8 cellular contexts compared by ENCODE assay signal in the genomic region with DNA sequence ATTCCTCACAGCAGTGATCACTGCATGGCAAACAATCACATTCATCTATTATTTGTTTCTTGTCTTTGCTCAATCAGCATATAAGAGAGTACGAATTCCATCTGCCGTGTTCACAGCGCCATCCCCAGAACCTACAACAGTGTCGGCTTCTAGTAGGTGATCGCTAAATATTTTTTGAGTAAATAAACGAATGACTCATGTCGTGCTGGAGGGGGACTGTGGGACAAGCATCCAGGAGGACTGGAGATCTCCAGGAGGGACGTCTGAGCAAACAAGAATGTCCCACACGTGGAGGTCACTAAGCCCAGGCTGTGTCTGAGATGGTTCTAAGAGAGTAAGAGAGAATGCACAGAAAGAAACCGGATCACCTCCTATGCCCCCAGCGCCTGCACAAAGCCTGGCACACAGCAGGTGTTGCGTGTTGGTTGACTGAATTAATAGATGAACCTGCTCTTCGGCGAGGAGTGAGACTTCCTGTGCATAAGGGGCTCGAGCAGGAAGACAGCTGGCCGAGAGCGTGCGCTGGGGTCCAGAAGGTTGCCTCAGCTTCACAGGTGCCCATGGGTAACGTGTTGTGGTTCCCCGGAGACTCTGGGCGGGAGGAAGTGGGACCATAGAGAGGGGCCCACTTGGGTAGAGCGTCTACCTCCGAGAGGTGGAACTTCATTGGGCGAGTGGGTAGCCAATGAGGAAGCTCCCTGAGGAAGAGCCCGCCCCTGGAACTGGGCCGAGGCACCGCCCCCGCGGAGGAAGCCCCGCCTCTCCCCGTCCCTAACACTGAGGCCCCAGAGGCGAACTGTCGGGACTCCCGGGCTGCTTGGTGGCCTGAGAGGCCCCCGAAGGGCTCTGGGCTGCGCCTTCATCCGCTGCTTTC.
DNase-seq lines count a peak whose midpoint lies in the region; ATAC-seq and TF ChIP-seq lines count a peak whose summit lies in the region.

No MANE protein-coding gene starts in this region.

- no peaks in the 10 kb centered on the region for H3K4me1 ChIP-seq in upper lobe of right lung

- no peaks in the 10 kb centered on the region for H3K36me3 Mint-ChIP-seq in progenitor cell of endocrine pancreas (ENCODE audit: insufficient read depth)

- H3K36me3 ChIP-seq in upper lobe of right lung = no peaks in the 10 kb centered on the region

- H3K4me1 Mint-ChIP-seq in progenitor cell of endocrine pancreas (ENCODE audit: low read depth) = no peaks in the 10 kb centered on the region

- H3K27me3 ChIP-seq in upper lobe of right lung = peaks cover 5% of the 10 kb centered on the region

- no peaks in the 10 kb centered on the region for H3K9me3 Mint-ChIP-seq in progenitor cell of endocrine pancreas (ENCODE audit: low read depth)

- ATAC-seq in GM21526 (IDR thresholded peaks at IDR 0.05; ENCODE audit: low FRiP score, unreplicated experiment) (peak; percentile 97), upper lobe of right lung (peak; percentile 96)

- no peak overlapping the region for H3K27ac ChIP-seq in upper lobe of right lung

- H3K27ac Mint-ChIP-seq in progenitor cell of endocrine pancreas = no peak overlapping the region

- TF ChIP-seq RAD21 in Ishikawa (IDR thresholded peaks at IDR 0.05; ENCODE audit: low read depth) = no peak

- no peak for TF ChIP-seq EP300 in Ishikawa (IDR thresholded peaks at IDR 0.05; ENCODE audit: borderline replicate concordance)

- DNase-seq in DMS153 (lab: John Stamatoyannopoulos, UW) = peak; percentile 97
- DNase-seq in RPMI8226 = peak; percentile 92
- DNase-seq in activated T-helper 9 cell treated with anti-CD3 and anti-CD28 coated beads, Interleukin-2, amount 50 U/mL, for 16 hours (ENCODE audit: low read depth) = peak; percentile 83
- peak; percentile 79 for DNase-seq in cardiac septum (ENCODE audit: low spot score)
- DNase-seq in progenitor cell of endocrine pancreas (ENCODE audit: low spot score, unreplicated experiment) = peak; percentile 34
- DNase-seq in upper lobe of right lung = peak; percentile 85

- H3K27me3 Mint-ChIP-seq in progenitor cell of endocrine pancreas = peaks cover 50% of the 10 kb centered on the region

- no peaks in the 10 kb centered on the region for H3K9me3 ChIP-seq in upper lobe of right lung

- no peak for TF ChIP-seq CTCF in progenitor cell of endocrine pancreas (IDR thresholded peaks at IDR 0.05; ENCODE audit: unreplicated experiment)
- no peak for TF ChIP-seq CTCF in upper lobe of right lung (IDR thresholded peaks at IDR 0.05)

- H3K4me3 Mint-ChIP-seq in progenitor cell of endocrine pancreas (ENCODE audit: low read depth) = no peak overlapping the region

- intact Hi-C loops in cardiac septum (cut with DNase I) (no loop called here), upper lobe of right lung (cut with DNase I) (no loop called here)

- H3K4me3 ChIP-seq in upper lobe of right lung = peak overlapping the region; percentile 43

TF ChIP-seq in Ishikawa, 13 proteins besides CTCF, POLR2A, EP300 and RAD21:
- TF ChIP-seq ZBTB7A (IDR thresholded peaks at IDR 0.05; ENCODE audit: low read depth) = no peak
- no peak for TF ChIP-seq EGR1 (IDR thresholded peaks at IDR 0.05)
- TF ChIP-seq, protein P1, sequence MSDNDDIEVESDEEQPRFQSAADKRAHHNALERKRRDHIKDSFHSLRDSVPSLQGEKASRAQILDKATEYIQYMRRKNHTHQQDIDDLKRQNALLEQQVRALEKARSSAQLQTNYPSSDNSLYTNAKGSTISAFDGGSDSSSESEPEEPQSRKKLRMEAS (IDR thresholded peaks at IDR 0.05) = peak; percentile 97
- 0 out of 2 replicates have a peak, but pooled peaks have one; percentile 14 for TF ChIP-seq NFIC (IDR thresholded peaks at IDR 0.05)
- no peak for TF ChIP-seq YY1 (IDR thresholded peaks at IDR 0.05; ENCODE audit: low read depth)
- TF ChIP-seq CEBPB (IDR thresholded peaks at IDR 0.05) = no peak
- no peak for TF ChIP-seq TCF12 (IDR thresholded peaks at IDR 0.05; ENCODE audit: low read depth)
- peak; percentile 64; the same call in 1 of the 2 replicates for TF ChIP-seq TAF1 (IDR thresholded peaks at IDR 0.05; ENCODE audit: low read depth)
- TF ChIP-seq FOXM1 (IDR thresholded peaks at IDR 0.05; ENCODE audit: borderline replicate concordance, low read depth) = no peak
- TF ChIP-seq USF1 (IDR thresholded peaks at IDR 0.05) = peak; percentile 28

Comparison
In these comparisons a context has a peak if more than half of its experiments do, and no peak if none do; other contexts are left out.
1. DNase-seq: peak in every context shown above with its lines; median percentile 97 in DMS153; 92 in RPMI8226; 85 in upper lobe of right lung; 83 in activated T-helper 9 cell treated with anti-CD3 and anti-CD28 coated beads, Interleukin-2, amount 50 U/mL, for 16 hours; 79 in cardiac septum; 34 in progenitor cell of endocrine pancreas.